28 cellular contexts compared by ENCODE assay signal in genomic region chr11:115591380-115591779, GRCh38.
"Had no signal": no experiment of that assay in that cellular context is flagged by ENCODE, and none has a peak within 500 bp of the region (broad histone marks: within the 10 kb centered on the region; RNA-seq: fewer than 3 reads in every experiment).

No MANE protein-coding gene starts in this region.

- H3K27me3 Mint-ChIP-seq: stimulated activated naive B cell treated with anti-CD40 and anti-IgM and Interleukin-4, amounts not matched to agents 10 μg/mL and 1 μg/mL and 100 μg/mL, for 72 hours; stimulated activated naive CD8-positive, alpha-beta T cell treated with anti-CD3 and anti-CD28 coated beads, Interleukin-15, Interleukin-2, amounts not matched to agents 100 ng/mL and 50 ng/mL, for 24 hours had no signal

- H3K4me3 ChIP-seq: left lung, lower lobe of right lung, pancreas, prostate gland, skin epidermis, suprapubic skin, thoracic aorta, tibial artery, upper lobe of right lung had no signal

- H3K27ac ChIP-seq: left lung, lower lobe of right lung, pancreas, prostate gland, skin epidermis, suprapubic skin, thoracic aorta, tibial artery, upper lobe of right lung had no signal

- H3K36me3 Mint-ChIP-seq: immature natural killer cell; stimulated activated naive B cell treated with anti-CD40 and anti-IgM and Interleukin-4, amounts not matched to agents 10 μg/mL and 1 μg/mL and 100 μg/mL, for 72 hours had no signal

- H3K9me3 ChIP-seq: pancreas, prostate gland, suprapubic skin, tibial artery, upper lobe of right lung had no signal

- H3K36me3 ChIP-seq: left lung, lower lobe of right lung, pancreas, prostate gland, suprapubic skin, thoracic aorta, tibial artery, upper lobe of right lung had no signal

- H3K4me3 Mint-ChIP-seq: immature natural killer cell; naive thymus-derived CD8-positive, alpha-beta T cell; nephron; neural crest cell; stimulated activated naive B cell treated with anti-CD40 and anti-IgM and Interleukin-4, amounts not matched to agents 10 μg/mL and 1 μg/mL and 100 μg/mL, for 72 hours; stimulated activated naive CD8-positive, alpha-beta T cell treated with anti-CD3 and anti-CD28 coated beads, Interleukin-15, Interleukin-2, amounts not matched to agents 100 ng/mL and 50 ng/mL, for 24 hours had no signal

- DNase-seq: hypothalamus; immature natural killer cell; kidney; left colon; left lung; lower lobe of right lung; mammary epithelial cell; mesenchymal stem cell; naive thymus-derived CD8-positive, alpha-beta T cell; nucleus accumbens; pancreas; posterior cingulate gyrus; retina; right cardiac atrium; stimulated activated CD4-positive, alpha-beta T cell treated with anti-CD3 and anti-CD28 coated beads, Interleukin-12 subunit alpha, Interleukin-12 subunit beta, amount 100 ng/mL, for 4 hours; stimulated activated CD4-positive, alpha-beta T cell treated with anti-CD3 and anti-CD28 coated beads, Interleukin-15, amount 100 ng/mL, for 24 hours; stimulated activated CD4-positive, alpha-beta T cell treated with anti-CD3 and anti-CD28 coated beads, Interleukin-2, amount 100 ng/mL, for 24 hours; stimulated activated CD4-positive, alpha-beta T cell treated with anti-CD3 and anti-CD28 coated beads, Interleukin-4, amount 100 ng/mL, for 1 hour; stimulated activated naive B cell treated with anti-CD40 and anti-IgM and Interleukin-4, amounts not matched to agents 10 μg/mL and 1 μg/mL and 100 μg/mL, for 72 hours; tibial artery; upper lobe of right lung had no signal

- H3K27ac Mint-ChIP-seq: immature natural killer cell; naive thymus-derived CD8-positive, alpha-beta T cell; nephron; stimulated activated naive B cell treated with anti-CD40 and anti-IgM and Interleukin-4, amounts not matched to agents 10 μg/mL and 1 μg/mL and 100 μg/mL, for 72 hours; stimulated activated naive CD8-positive, alpha-beta T cell treated with anti-CD3 and anti-CD28 coated beads, Interleukin-15, Interleukin-2, amounts not matched to agents 100 ng/mL and 50 ng/mL, for 24 hours had no signal

- H3K4me1 Mint-ChIP-seq: immature natural killer cell; naive thymus-derived CD8-positive, alpha-beta T cell; nephron; stimulated activated naive B cell treated with anti-CD40 and anti-IgM and Interleukin-4, amounts not matched to agents 10 μg/mL and 1 μg/mL and 100 μg/mL, for 72 hours had no signal

- H3K4me1 ChIP-seq: left lung, lower lobe of right lung, pancreas, prostate gland, suprapubic skin, tibial artery, upper lobe of right lung had no signal
